6 cellular contexts compared by ENCODE assay signal in genomic region chr17:4988168-4988567, GRCh38. TPM values are rescaled to one million over a fixed set of nuclear protein-coding genes. Genes with fewer than 3 reads are reported as not detected.
DNase-seq lines count a peak whose midpoint lies in the region; ATAC-seq and TF ChIP-seq lines count a peak whose summit lies in the region.

No MANE protein-coding gene starts in this region.

- peak overlapping the region; percentile 83 for H3K9ac ChIP-seq in GM23248

- H3K27me3 ChIP-seq in GM23248 (replicated peaks; ENCODE audit: insufficient read depth), result no peaks in the 10 kb centered on the region

- DNase-seq in GM23248, result peak; percentile 38
- DNase-seq in nephron progenitor cell, result no peak
- DNase-seq in NCI-H526 (lab: John Stamatoyannopoulos, UW), result no peak
- no peak for DNase-seq in NCI-H2196 treated with DMSO at 0.1 percent for 48 hours (lab: John Stamatoyannopoulos, UW; ENCODE audit: unreplicated experiment)

- peak overlapping the region; percentile 85 to 95 (median 89) for H3K4me3 Mint-ChIP-seq in brain
- H3K4me3 Mint-ChIP-seq in nephron progenitor cell, result peak overlapping the region; percentile 82

- H4K20me1 ChIP-seq in GM23248 (ENCODE audit: insufficient read depth), result no peaks in the 10 kb centered on the region

- H3K27me3 Mint-ChIP-seq in brain, result peaks cover 6% of the 10 kb centered on the region
- peaks cover 12% of the 10 kb centered on the region for H3K27me3 Mint-ChIP-seq in nephron progenitor cell (ENCODE audit: low read depth, poor library complexity)

- H3K36me3 ChIP-seq in GM23248 (ENCODE audit: low read depth), result no peaks in the 10 kb centered on the region

- peak overlapping the region; percentile 88 for H2AFZ ChIP-seq in GM23248

- no peak for ATAC-seq in HG02623 (IDR thresholded peaks at IDR 0.05; ENCODE audit: unreplicated experiment)

- H3K36me3 Mint-ChIP-seq in brain (peaks cover 4% of the 10 kb centered on the region), nephron progenitor cell (ENCODE audit: low read depth) (peaks cover 6% of the 10 kb centered on the region)

- H3K27ac ChIP-seq in GM23248, result peak overlapping the region; percentile 51

- H3F3A ChIP-seq in GM23248 (ENCODE audit: insufficient read depth), result peaks cover 6% of the 10 kb centered on the region; the same call in 1 of the 2 replicates

- H3K4me3 ChIP-seq in GM23248, result peak overlapping the region; percentile 81

- H3K4me1 Mint-ChIP-seq in brain, result peaks cover 39% of the 10 kb centered on the region
- peaks cover 38% of the 10 kb centered on the region for H3K4me1 Mint-ChIP-seq in nephron progenitor cell

- H3K79me2 ChIP-seq in GM23248 (ENCODE audit: insufficient read depth), result peaks cover 38% of the 10 kb centered on the region

- no peaks in the 10 kb centered on the region for H3K9me3 ChIP-seq in GM23248 (ENCODE audit: low read depth)

- no peaks in the 10 kb centered on the region for H3K9me3 Mint-ChIP-seq in brain
- no peaks in the 10 kb centered on the region for H3K9me3 Mint-ChIP-seq in nephron progenitor cell

- H3K4me2 ChIP-seq in GM23248 (ENCODE audit: unreplicated experiment), result peak overlapping the region; percentile 87

- no peaks in the 10 kb centered on the region for H3K9me2 ChIP-seq in GM23248 (ENCODE audit: insufficient read depth)

- peaks cover 9% of the 10 kb centered on the region; the same call in 1 of the 2 replicates for H3K4me1 ChIP-seq in GM23248 (ENCODE audit: insufficient read depth)

- H3K27ac Mint-ChIP-seq in brain (peak overlapping the region; percentile 82 to 99 (median 95)), nephron progenitor cell (no peak overlapping the region)

- 1 to 3% methylated on average over 10 of the region's 10 CpGs for WGBS in GM23248 (ENCODE audit: low coverage in 1 of 2, low lambda C conversion rate in 2 of 2, missing lambda C conversion rate in 2 of 2), 2 experiments

- in situ Hi-C loops in GM23248 (cut with MboI), result no loop called here

- TF ChIP-seq CTCF in brain (conservative IDR thresholded peaks at IDR 0.05) (no peak), nephron progenitor cell (IDR thresholded peaks at IDR 0.05) (no peak)

RNA-seq across cellular contexts. Expression of gene CAMTA2, which starts 0.7 kb away (rescaled TPM):
- total RNA-seq in GM23248 (2014; rRNA removed; shearing (Covaris generic)), result 4.8 and 10.1 TPM in 2 replicates
- polyA plus RNA-seq in GM23248 (2016; fragmentation: Nextera tagmentation; extraction: Ambion mirVana) (26.5 and 28.8 TPM in 2 replicates), brain (ENCODE audit: insufficient read depth, low read depth, low replicate concordance) (93.6 TPM)

RNA-seq across cellular contexts. Expression of gene INCA1, which starts 9.2 kb away (rescaled TPM):
- 0.32 and 1.0 TPM in 2 replicates for total RNA-seq in GM23248 (2014; rRNA removed; shearing (Covaris generic))
- polyA plus RNA-seq in GM23248 (2016; fragmentation: Nextera tagmentation; extraction: Ambion mirVana), result 0.51 and 1.2 TPM in 2 replicates
- 3.5 TPM for polyA plus RNA-seq in brain (ENCODE audit: insufficient read depth, low read depth, low replicate concordance)

RNA-seq across cellular contexts. Expression of gene KIF1C, which starts 9.6 kb away (rescaled TPM):
- total RNA-seq in GM23248 (2014; rRNA removed; shearing (Covaris generic)), result 72.7 and 85.2 TPM in 2 replicates
- polyA plus RNA-seq in GM23248 (2016; fragmentation: Nextera tagmentation; extraction: Ambion mirVana) (38.5 and 39.8 TPM in 2 replicates), brain (ENCODE audit: insufficient read depth, low read depth, low replicate concordance) (90.7 TPM)

RNA-seq across cellular contexts. Expression of gene SPAG7, which starts 20.6 kb away (rescaled TPM):
- 39.1 and 43.1 TPM in 2 replicates for total RNA-seq in GM23248 (2014; rRNA removed; shearing (Covaris generic))
- polyA plus RNA-seq in GM23248 (2016; fragmentation: Nextera tagmentation; extraction: Ambion mirVana), result 97.7 and 107 TPM in 2 replicates
- 66.5 TPM for polyA plus RNA-seq in brain (ENCODE audit: insufficient read depth, low read depth, low replicate concordance)

RNA-seq across cellular contexts. Expression of gene ENO3, which starts 37.2 kb away (rescaled TPM):
- 0.38 and 1.2 TPM in 2 replicates for total RNA-seq in GM23248 (2014; rRNA removed; shearing (Covaris generic))
- polyA plus RNA-seq in GM23248 (2016; fragmentation: Nextera tagmentation; extraction: Ambion mirVana) (3.2 and 4.1 TPM in 2 replicates), brain (ENCODE audit: insufficient read depth, low read depth, low replicate concordance) (5.5 TPM)
